ENCODE assay signal across 11 cellular contexts in genomic region chr1:21573475-21573874, GRCh38.
"Had no signal": no experiment of that assay in that cellular context is flagged by ENCODE, and none has a peak within 500 bp of the region (broad histone marks: within the 10 kb centered on the region; RNA-seq: fewer than 3 reads in every experiment).

No MANE protein-coding gene starts in this region.

- ATAC-seq: activated CD4-positive, CD25-positive, alpha-beta regulatory T cell treated with anti-CD3 and anti-CD28 coated beads, Interleukin-2, amount 50 U/mL, for 24 hours; effector memory CD8-positive, alpha-beta T cell; T-cell had no signal

- H3K4me3 ChIP-seq: lung, neural progenitor cell, testis, upper lobe of left lung had no signal

- DNase-seq: activated CD8-positive, alpha-beta memory T cell treated with anti-CD3 and anti-CD28 coated beads for 24 hours; activated naive CD4-positive, alpha-beta T cell; effector memory CD8-positive, alpha-beta T cell; T1000 had no signal

- H3K27me3 ChIP-seq: neural progenitor cell, testis, upper lobe of left lung had no signal

- H3K9me3 ChIP-seq: SK-N-SH, testis, upper lobe of left lung had no signal

- H3K36me3 ChIP-seq: neural progenitor cell, upper lobe of left lung had no signal

- H3K27ac ChIP-seq: testis had no signal
